ENCODE assay signal across 1 cellular context in the genomic region with DNA sequence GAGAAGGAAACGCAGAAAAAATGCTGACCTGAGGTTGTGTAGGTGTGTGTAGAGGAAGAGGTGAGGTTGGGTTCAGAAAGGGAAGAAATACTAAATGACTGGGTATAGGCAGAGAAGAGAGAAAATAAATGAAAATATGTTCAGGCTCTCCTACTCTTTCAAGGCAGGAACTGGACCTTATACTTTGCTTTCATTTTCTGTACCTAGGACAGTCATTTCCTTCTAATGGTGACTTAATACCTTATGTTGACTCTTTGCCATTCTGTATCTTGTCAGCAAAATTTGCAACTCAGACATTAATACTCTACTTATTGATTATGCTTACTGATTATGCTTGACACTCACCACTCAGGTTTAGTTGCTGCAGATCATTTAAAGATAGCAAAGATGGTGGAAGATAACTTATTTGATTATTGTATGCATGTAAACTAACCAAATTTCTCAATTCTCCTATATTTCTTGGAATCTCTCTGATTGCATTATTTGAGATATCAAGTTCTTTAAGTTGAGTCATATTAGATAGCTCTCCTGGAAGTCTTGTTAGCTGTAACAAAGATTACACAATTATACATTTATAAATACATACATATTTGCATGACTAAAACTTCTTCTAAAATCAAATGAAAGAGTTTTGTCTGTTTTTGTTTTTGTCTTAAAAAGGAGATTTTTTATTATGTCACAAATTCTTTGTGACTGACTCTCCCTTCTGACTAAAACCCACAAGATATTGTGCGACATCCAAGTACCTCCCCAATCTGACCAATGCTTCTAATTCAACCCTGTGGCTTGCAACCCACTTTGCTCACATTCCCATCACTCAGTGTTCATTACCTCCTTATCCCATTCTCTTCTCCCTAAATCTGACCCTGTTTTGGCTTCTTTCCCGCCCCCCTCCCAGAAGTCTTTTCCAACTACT.
TF ChIP-seq lines count a peak whose summit lies in the region.

No MANE protein-coding gene starts in this region.

TF ChIP-seq in H1, 55 proteins besides CTCF, POLR2A, EP300 and RAD21:
- TF ChIP-seq, protein P1, sequence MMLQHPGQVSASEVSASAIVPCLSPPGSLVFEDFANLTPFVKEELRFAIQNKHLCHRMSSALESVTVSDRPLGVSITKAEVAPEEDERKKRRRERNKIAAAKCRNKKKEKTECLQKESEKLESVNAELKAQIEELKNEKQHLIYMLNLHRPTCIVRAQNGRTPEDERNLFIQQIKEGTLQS (IDR thresholded peaks at IDR 0.05; ENCODE audit: insufficient read depth, low read depth, low read length) = no peak
- TF ChIP-seq RNF2 (IDR thresholded peaks at IDR 0.05; ENCODE audit: borderline replicate concordance, low read depth, low read length, missing control alignments, poor library complexity, severe bottlenecking) (no peak), CEBPB (IDR thresholded peaks at IDR 0.05; ENCODE audit: low read depth, low read length) (no peak), MAFK (IDR thresholded peaks at IDR 0.05; ENCODE audit: low read depth, low read length) (no peak), CHD2 (IDR thresholded peaks at IDR 0.05; ENCODE audit: low read length) (no peak), CBX8 (IDR thresholded peaks at IDR 0.05; ENCODE audit: borderline replicate concordance, low read depth, low read length) (no peak), SIX5 (IDR thresholded peaks at IDR 0.05; ENCODE audit: low read depth, low read length) (no peak), TAF1 (IDR thresholded peaks at IDR 0.05; ENCODE audit: low read depth, low read length) (no peak), PHF8 (conservative IDR thresholded peaks at IDR 0.05; ENCODE audit: low read depth, low read length) (no peak), KDM5A (IDR thresholded peaks at IDR 0.05; ENCODE audit: low read length) (no peak), CTBP2 (IDR thresholded peaks at IDR 0.05; ENCODE audit: borderline replicate concordance, insufficient read depth, insufficient read length, low read length) (no peak)
- TF ChIP-seq, protein P2, sequence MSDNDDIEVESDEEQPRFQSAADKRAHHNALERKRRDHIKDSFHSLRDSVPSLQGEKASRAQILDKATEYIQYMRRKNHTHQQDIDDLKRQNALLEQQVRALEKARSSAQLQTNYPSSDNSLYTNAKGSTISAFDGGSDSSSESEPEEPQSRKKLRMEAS (IDR thresholded peaks at IDR 0.05) = no peak
